Comparison of ENCODE assay signal across 1 cellular context in the genomic region with DNA sequence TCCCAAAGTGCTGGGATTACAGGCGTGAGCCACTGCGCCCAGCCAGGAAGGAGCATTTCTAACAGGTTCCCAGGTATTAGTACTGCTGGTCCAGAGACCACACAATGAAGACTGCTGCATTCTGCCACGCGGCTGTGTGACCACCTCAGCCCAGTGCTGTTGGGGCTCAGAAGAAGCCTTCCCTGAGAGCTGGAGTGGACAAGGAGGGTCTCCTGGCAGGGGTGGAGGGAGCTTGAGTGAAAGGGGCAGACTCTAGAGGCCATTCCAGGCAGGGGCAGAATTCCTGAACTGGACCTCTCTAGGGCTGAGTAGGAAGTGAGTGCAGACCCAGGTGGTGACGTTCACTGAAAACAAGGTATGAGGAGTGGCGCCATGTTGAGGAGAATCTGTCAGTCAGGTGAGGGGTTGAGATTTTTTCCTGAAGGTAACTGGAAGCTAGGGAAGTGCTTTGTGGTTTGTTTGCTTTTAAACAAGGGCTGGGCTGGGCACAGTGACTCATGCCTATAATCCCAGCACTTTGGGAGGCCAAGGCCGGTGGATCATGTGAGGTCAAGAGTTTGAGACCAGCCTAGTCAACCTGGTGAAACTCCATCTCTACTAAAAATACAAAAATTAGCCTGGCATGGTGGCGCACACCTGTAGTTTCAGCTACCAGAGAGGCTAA.
TF ChIP-seq lines count a peak whose summit lies in the region.

No MANE protein-coding gene starts in this region.

TF ChIP-seq in SK-N-SH treated with all-trans-retinoic acid at 6 μM for 48 hours, 23 proteins besides CTCF, POLR2A, EP300 and RAD21 (continued from another document):
- TF ChIP-seq, protein P1, sequence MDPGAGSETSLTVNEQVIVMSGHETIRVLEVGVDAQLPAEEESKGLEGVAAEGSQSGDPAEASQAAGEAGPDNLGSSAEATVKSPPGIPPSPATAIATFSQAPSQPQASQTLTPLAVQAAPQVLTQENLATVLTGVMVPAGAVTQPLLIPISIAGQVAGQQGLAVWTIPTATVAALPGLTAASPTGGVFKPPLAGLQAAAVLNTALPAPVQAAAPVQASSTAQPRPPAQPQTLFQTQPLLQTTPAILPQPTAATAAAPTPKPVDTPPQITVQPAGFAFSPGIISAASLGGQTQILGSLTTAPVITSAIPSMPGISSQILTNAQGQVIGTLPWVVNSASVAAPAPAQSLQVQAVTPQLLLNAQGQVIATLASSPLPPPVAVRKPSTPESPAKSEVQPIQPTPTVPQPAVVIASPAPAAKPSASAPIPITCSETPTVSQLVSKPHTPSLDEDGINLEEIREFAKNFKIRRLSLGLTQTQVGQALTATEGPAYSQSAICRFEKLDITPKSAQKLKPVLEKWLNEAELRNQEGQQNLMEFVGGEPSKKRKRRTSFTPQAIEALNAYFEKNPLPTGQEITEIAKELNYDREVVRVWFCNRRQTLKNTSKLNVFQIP (CRISPR knock-in tag; IDR thresholded peaks at IDR 0.05; ENCODE audit: borderline replicate concordance, low read depth): no peak
- TF ChIP-seq, protein P2, sequence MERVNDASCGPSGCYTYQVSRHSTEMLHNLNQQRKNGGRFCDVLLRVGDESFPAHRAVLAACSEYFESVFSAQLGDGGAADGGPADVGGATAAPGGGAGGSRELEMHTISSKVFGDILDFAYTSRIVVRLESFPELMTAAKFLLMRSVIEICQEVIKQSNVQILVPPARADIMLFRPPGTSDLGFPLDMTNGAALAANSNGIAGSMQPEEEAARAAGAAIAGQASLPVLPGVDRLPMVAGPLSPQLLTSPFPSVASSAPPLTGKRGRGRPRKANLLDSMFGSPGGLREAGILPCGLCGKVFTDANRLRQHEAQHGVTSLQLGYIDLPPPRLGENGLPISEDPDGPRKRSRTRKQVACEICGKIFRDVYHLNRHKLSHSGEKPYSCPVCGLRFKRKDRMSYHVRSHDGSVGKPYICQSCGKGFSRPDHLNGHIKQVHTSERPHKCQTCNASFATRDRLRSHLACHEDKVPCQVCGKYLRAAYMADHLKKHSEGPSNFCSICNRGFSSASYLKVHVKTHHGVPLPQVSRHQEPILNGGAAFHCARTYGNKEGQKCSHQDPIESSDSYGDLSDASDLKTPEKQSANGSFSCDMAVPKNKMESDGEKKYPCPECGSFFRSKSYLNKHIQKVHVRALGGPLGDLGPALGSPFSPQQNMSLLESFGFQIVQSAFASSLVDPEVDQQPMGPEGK (CRISPR knock-in tag; IDR thresholded peaks at IDR 0.05; ENCODE audit: borderline replicate concordance): no peak
- TF ChIP-seq RARB (CRISPR knock-in tag; IDR thresholded peaks at IDR 0.05): no peak
- no peak for TF ChIP-seq TCF4 (CRISPR knock-in tag; IDR thresholded peaks at IDR 0.05; ENCODE audit: borderline replicate concordance)
- TF ChIP-seq ZFP3 (CRISPR knock-in tag; IDR thresholded peaks at IDR 0.05): no peak
- TF ChIP-seq ESRRG (CRISPR knock-in tag; IDR thresholded peaks at IDR 0.05): no peak
- no peak for TF ChIP-seq ZC3H10 (CRISPR knock-in tag; IDR thresholded peaks at IDR 0.05)
